In genomic region chr13:23609414-23610186, GRCh38 we compare ENCODE assay signal across 1 cellular context.
TF ChIP-seq lines count a peak whose summit lies in the region.

No MANE protein-coding gene starts in this region.

TF ChIP-seq in SK-N-SH treated with all-trans-retinoic acid at 6 μM for 48 hours, 23 proteins besides CTCF, POLR2A, EP300 and RAD21 (continued from another document):
- TF ChIP-seq TSHZ2 (CRISPR knock-in tag; IDR thresholded peaks at IDR 0.05) = no peak
- no peak for TF ChIP-seq ZFP30 (CRISPR knock-in tag; IDR thresholded peaks at IDR 0.05)
